1 cellular context compared by ENCODE assay signal in genomic region chr19:19185853-19186728, GRCh38.
TF ChIP-seq lines count a peak whose summit lies in the region.

No MANE protein-coding gene starts in this region.

TF ChIP-seq in K562, 482 proteins besides CTCF, POLR2A, EP300 and RAD21 (continued from another document):
- TF ChIP-seq MNT (conservative IDR thresholded peaks at IDR 0.05) = 0 out of 4 replicates have a peak, but pooled peaks of 1 of the 2 experiments have one; percentile 22
- TF ChIP-seq ZKSCAN8 (CRISPR knock-in tag; IDR thresholded peaks at IDR 0.05) = no peak
- TF ChIP-seq ERF (CRISPR knock-in tag; IDR thresholded peaks at IDR 0.05) = no peak
- TF ChIP-seq CUX1 (CRISPR knock-in tag; IDR thresholded peaks at IDR 0.05) = no peak
- peak; percentile 70 for TF ChIP-seq RBM25 (IDR thresholded peaks at IDR 0.05; ENCODE audit: low read depth, low read length, severe bottlenecking)
- TF ChIP-seq HNRNPL (IDR thresholded peaks at IDR 0.05; ENCODE audit: low read depth, low read length) = no peak
- peak in 1 of 3 experiments; percentile 40 for TF ChIP-seq YY1 (IDR thresholded peaks at IDR 0.05; ENCODE audit: borderline replicate concordance in 1 of 3, control insufficient read depth in 1 of 3, extremely low read depth in 1 of 3, insufficient read depth in 3 of 3, insufficient read length in 1 of 3, insufficient replicate concordance in 2 of 3, low read depth in 1 of 3, low read length in 2 of 3)
- peak; percentile 25; the same call in 1 of the 2 replicates for TF ChIP-seq RBFOX2 (IDR thresholded peaks at IDR 0.05; ENCODE audit: low read depth, low read length)
- TF ChIP-seq SMARCA5 (IDR thresholded peaks at IDR 0.05) = peak; percentile 75; the same call in 1 of the 2 replicates
- TF ChIP-seq ZNF3 (CRISPR knock-in tag; IDR thresholded peaks at IDR 0.05) = no peak
- TF ChIP-seq RB1 (IDR thresholded peaks at IDR 0.05; ENCODE audit: low read depth) = peak; percentile 62
- no peak for TF ChIP-seq SLC30A9 (CRISPR knock-in tag; IDR thresholded peaks at IDR 0.05)
- no peak for TF ChIP-seq SMAD2 (IDR thresholded peaks at IDR 0.05; ENCODE audit: low read depth, low read length)
- TF ChIP-seq POLR2G (IDR thresholded peaks at IDR 0.05; ENCODE audit: low read depth, low read length) = peak; percentile 52
- no peak for TF ChIP-seq PURB (CRISPR knock-in tag; IDR thresholded peaks at IDR 0.05; ENCODE audit: low read depth)
- peak; percentile 90 for TF ChIP-seq ZBTB33 (CRISPR knock-in tag; IDR thresholded peaks at IDR 0.05)
- no peak for TF ChIP-seq THAP7 (CRISPR knock-in tag; IDR thresholded peaks at IDR 0.05)
- TF ChIP-seq FOXP4 (CRISPR knock-in tag; IDR thresholded peaks at IDR 0.05; ENCODE audit: borderline replicate concordance) = 0 out of 2 replicates have a peak, but pooled peaks have one; percentile 59
- no peak for TF ChIP-seq CBX5 (IDR thresholded peaks at IDR 0.05; ENCODE audit: borderline replicate concordance, low read depth)
- no peak for TF ChIP-seq CEBPB (tag; IDR thresholded peaks at IDR 0.05)
- no peak for TF ChIP-seq DMBX1 (CRISPR knock-in tag; IDR thresholded peaks at IDR 0.05; ENCODE audit: borderline replicate concordance)
- 0 out of 2 replicates have a peak, but pooled peaks have one; percentile 35 for TF ChIP-seq CBX1 (IDR thresholded peaks at IDR 0.05; ENCODE audit: low read depth)
- TF ChIP-seq ZNF408 (CRISPR knock-in tag; IDR thresholded peaks at IDR 0.05; ENCODE audit: low read depth) = no peak
- TF ChIP-seq NCOA1 (IDR thresholded peaks at IDR 0.05; ENCODE audit: low read depth) = no peak
- no peak; the same call in 1 of the 2 replicates for TF ChIP-seq GABPB1 (CRISPR knock-in tag; IDR thresholded peaks at IDR 0.05)
- no peak for TF ChIP-seq ZEB2 (IDR thresholded peaks at IDR 0.05)
- TF ChIP-seq CBFA2T3 (IDR thresholded peaks at IDR 0.05) = 0 out of 2 replicates have a peak, but pooled peaks have one; percentile 7
- no peak for TF ChIP-seq XRCC5 (IDR thresholded peaks at IDR 0.05; ENCODE audit: low read depth, low read length)
- TF ChIP-seq SRSF7 (optimal IDR thresholded peaks at IDR 0.05; ENCODE audit: low read depth, low read length) = no peak
- peak; percentile 89 to 99; a peak in 3 of 4 replicates for TF ChIP-seq TEAD1 (CRISPR knock-in tag; IDR thresholded peaks at IDR 0.05)
- TF ChIP-seq ZNF740 (CRISPR knock-in tag; IDR thresholded peaks at IDR 0.05) = peak; percentile 76
- no peak; a peak in 1 of 4 replicates for TF ChIP-seq ZNF740 (tag; IDR thresholded peaks at IDR 0.05)
- no peak for TF ChIP-seq ZBTB43 (CRISPR knock-in tag; IDR thresholded peaks at IDR 0.05)
- TF ChIP-seq ZNF57 (CRISPR knock-in tag; IDR thresholded peaks at IDR 0.05) = no peak
- 0 out of 2 replicates have a peak, but pooled peaks have one; percentile 17 for TF ChIP-seq CREM (IDR thresholded peaks at IDR 0.05; ENCODE audit: low read depth)
- TF ChIP-seq SRSF1 (IDR thresholded peaks at IDR 0.05; ENCODE audit: low read depth, low read length) = no peak
- TF ChIP-seq LEF1 (IDR thresholded peaks at IDR 0.05) = no peak
- TF ChIP-seq TEAD4 (IDR thresholded peaks at IDR 0.05; ENCODE audit: low read length) = peak; percentile 74
- TF ChIP-seq TEAD4 (CRISPR knock-in tag; IDR thresholded peaks at IDR 0.05; ENCODE audit: borderline replicate concordance) = peak; percentile 61; the same call in 1 of the 2 replicates
- TF ChIP-seq CTCFL (IDR thresholded peaks at IDR 0.05; ENCODE audit: borderline replicate concordance, insufficient read depth, low read depth, low read length, poor library complexity, severe bottlenecking) = peak; percentile 84
- no peak for TF ChIP-seq PRDM10 (IDR thresholded peaks at IDR 0.05; ENCODE audit: partially characterized antibody)
- no peak for TF ChIP-seq HDAC3 (IDR thresholded peaks at IDR 0.05; ENCODE audit: borderline replicate concordance, partially characterized antibody)
- TF ChIP-seq SMAD4 (CRISPR knock-in tag; conservative IDR thresholded peaks at IDR 0.05) = no peak
- TF ChIP-seq TEAD2 (tag; IDR thresholded peaks at IDR 0.05) = peak; percentile 93
TF ChIP-seq in K562: peak in this region for 30.
